ENCODE assay signal across 21 cellular contexts in the genomic region with DNA sequence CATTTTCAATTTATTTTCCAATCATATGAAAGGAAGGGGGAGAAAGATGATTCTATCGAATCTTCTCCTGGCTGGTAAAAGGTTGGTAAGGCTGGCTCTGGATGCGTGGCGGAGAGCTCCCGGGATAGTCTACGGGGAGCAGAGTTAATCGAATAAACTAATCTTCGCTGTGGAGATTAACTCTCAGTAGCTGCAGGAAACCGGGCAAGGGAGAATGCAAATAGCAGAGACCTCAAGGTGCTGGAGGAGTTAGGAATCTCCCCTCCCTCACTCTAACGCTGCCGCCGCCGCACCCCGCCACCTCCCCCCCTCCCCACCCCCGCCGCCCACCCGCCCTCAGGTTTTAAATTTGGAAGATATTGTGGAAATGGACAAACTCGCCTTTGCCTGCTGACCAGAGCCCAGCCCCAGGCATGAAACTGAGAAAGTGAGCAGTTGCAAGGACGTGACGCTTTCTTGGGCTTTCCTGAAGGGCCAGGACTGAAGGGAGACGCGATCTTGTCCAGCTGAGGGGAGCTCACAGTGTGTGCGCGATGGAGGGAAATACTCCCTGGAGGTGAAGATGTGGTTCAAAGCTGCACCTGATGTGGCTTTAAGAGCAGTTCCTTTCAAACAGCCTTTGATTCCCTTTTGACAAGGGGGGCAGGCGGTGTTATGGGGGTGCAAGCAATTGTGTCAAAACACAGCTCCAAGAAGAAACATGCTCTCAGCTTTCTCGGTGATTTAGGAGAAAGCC.
DNase-seq lines count a peak whose midpoint lies in the region; ATAC-seq and TF ChIP-seq lines count a peak whose summit lies in the region.
"Had no signal": no experiment of that assay in that cellular context is flagged by ENCODE, and none has a peak within 500 bp of the region (broad histone marks: within the 10 kb centered on the region; RNA-seq: fewer than 3 reads in every experiment).

No MANE protein-coding gene starts in this region.

- no peak for TF ChIP-seq CTCF in SK-N-SH (IDR thresholded peaks at IDR 0.05)
- TF ChIP-seq CTCF in esophagus muscularis mucosa (IDR thresholded peaks at IDR 0.05), result no peak
- no peak for TF ChIP-seq CTCF in nephron progenitor cell (IDR thresholded peaks at IDR 0.05)

- POLR2A ChIA-PET in SK-N-SH (lab: Yijun Ruan, JAX), result no interaction called here

- H3K27ac Mint-ChIP-seq in nephron progenitor cell, result no peak overlapping the region
- no peak overlapping the region for H3K27ac Mint-ChIP-seq in activated naive CD4-positive, alpha-beta T cell treated with anti-CD3 and anti-CD28 coated beads, Interleukin-2, amount 10 ng/mL, durations not matched to agents 7 days and 5 days

- H3K36me3 ChIP-seq in SK-N-SH (replicated peaks in 1 of 2; ENCODE audit: control insufficient read depth in 1 of 2, insufficient read depth in 2 of 2, low read length in 1 of 2) (no peaks in the 10 kb centered on the region), esophagus muscularis mucosa (no peaks in the 10 kb centered on the region)

- no peaks in the 10 kb centered on the region for H3K79me2 ChIP-seq in SK-N-SH (ENCODE audit: insufficient read depth)

- WGBS in SK-N-SH (ENCODE audit: low lambda C conversion rate), result 31% methylated on average over 23 of the region's 25 CpGs
- WGBS in esophagus muscularis mucosa, result 15% methylated on average over 20 of the region's 25 CpGs

- H3K4me1 ChIP-seq in SK-N-SH (ENCODE audit: control insufficient read depth in 1 of 2, insufficient read depth in 2 of 2, low read depth in 1 of 2, low read length in 1 of 2), result peaks cover 0 to 3% of the 10 kb centered on the region in 2 experiments; a peak in 1 of 4 replicates
- H3K4me1 ChIP-seq in esophagus muscularis mucosa, result no peaks in the 10 kb centered on the region

- no peaks in the 10 kb centered on the region for H4K20me1 ChIP-seq in SK-N-SH (ENCODE audit: insufficient read depth)

- ATAC-seq in SK-N-SH treated with all-trans-retinoic acid at 6 μM for 48 hours, result no peak
- ATAC-seq: GM12878 had no signal

- H3K4me3 ChIP-seq in SK-N-SH (ENCODE audit: low read depth in 2 of 2, low read length in 1 of 2), result no peak overlapping the region
- no peak overlapping the region for H3K4me3 ChIP-seq in esophagus muscularis mucosa
- H3K4me3 ChIP-seq: GM12878, GM23248 had no signal

- H3K36me3 Mint-ChIP-seq in nephron progenitor cell (ENCODE audit: low read depth), result no peaks in the 10 kb centered on the region
- no peaks in the 10 kb centered on the region for H3K36me3 Mint-ChIP-seq in activated naive CD4-positive, alpha-beta T cell treated with anti-CD3 and anti-CD28 coated beads, Interleukin-2, amount 10 ng/mL, durations not matched to agents 7 days and 5 days

- H3K27ac ChIP-seq in SK-N-SH (ENCODE audit: low read depth in 2 of 2, low read length in 1 of 2) (no peak overlapping the region), esophagus muscularis mucosa (replicated peaks in 1 of 4) (no peak overlapping the region)
- H3K27ac ChIP-seq: GM23248 had no signal

- no peak for TF ChIP-seq EP300 in SK-N-SH (IDR thresholded peaks at IDR 0.05; ENCODE audit: borderline replicate concordance in 1 of 2, low read depth in 1 of 2, low read length in 1 of 2)
- TF ChIP-seq EP300 in esophagus muscularis mucosa (IDR thresholded peaks at IDR 0.05), result no peak

- CTCF ChIA-PET in SK-N-SH (lab: Yijun Ruan, JAX), result interaction anchor here (1.5 kb wide), 1 partner anchor 10 kb away, joined by 3 read pairs; no protein-coding TSS in a partner anchor
- CTCF ChIA-PET in activated naive CD4-positive, alpha-beta T cell treated with anti-CD3 and anti-CD28 coated beads, Interleukin-2, amount 10 ng/mL, durations not matched to agents 7 days and 5 days (lab: Charles Lee), result no interaction called here

- no peaks in the 10 kb centered on the region for H3F3A ChIP-seq in SK-N-SH (replicated peaks; ENCODE audit: insufficient read depth)

- DNase-seq in SK-N-SH (peak; percentile 62), esophagus muscularis mucosa (ENCODE audit: extremely low spot score) (peak; percentile 74), nephron progenitor cell (no peak), GDM1 (lab: John Stamatoyannopoulos, UW) (no peak)
- no peak for DNase-seq in activated naive CD4-positive, alpha-beta T cell treated with anti-CD3 and anti-CD28 coated beads, Interleukin-2, amount 10 ng/mL, durations not matched to agents 7 days and 5 days
- DNase-seq in activated naive CD4-positive, alpha-beta T cell treated with Interleukin-2 at 50 U/mL for 16 hours, result no peak
- no peak for DNase-seq in activated CD4-positive, alpha-beta T cell treated with anti-CD3 and anti-CD28 coated beads, Interleukin-2, amount 50 U/mL, for 4 hours
- DNase-seq: 8988T, DMS79 treated with DMSO at 0.1 percent for 48 hours, GM23248, IMR-90, NCI-H1105 treated with DMSO at 0.1 percent for 48 hours, NCI-H1694 treated with DMSO at 0.1 percent for 48 hours, NCI-H2107, NCI-H2227 treated with DMSO at 0.1 percent for 48 hours, NCI-H526 treated with DMSO at 0.1 percent for 48 hours, RPMI8226, SIG-M5, SW 1271 had no signal

- TF ChIP-seq POLR2A in esophagus muscularis mucosa (IDR thresholded peaks at IDR 0.05; ENCODE audit: low read depth), result no peak

- TF ChIP-seq RAD21 in SK-N-SH (IDR thresholded peaks at IDR 0.05; ENCODE audit: low read length), result no peak

- peaks cover 49% of the 10 kb centered on the region for H3K4me1 Mint-ChIP-seq in nephron progenitor cell
- H3K4me1 Mint-ChIP-seq in activated naive CD4-positive, alpha-beta T cell treated with anti-CD3 and anti-CD28 coated beads, Interleukin-2, amount 10 ng/mL, durations not matched to agents 7 days and 5 days, result no peaks in the 10 kb centered on the region

- no peak overlapping the region for H3K4me2 ChIP-seq in SK-N-SH

- H3K27me3 Mint-ChIP-seq in nephron progenitor cell (ENCODE audit: low read depth, poor library complexity), result peaks cover 73% of the 10 kb centered on the region
- peaks cover 21% of the 10 kb centered on the region for H3K27me3 Mint-ChIP-seq in activated naive CD4-positive, alpha-beta T cell treated with anti-CD3 and anti-CD28 coated beads, Interleukin-2, amount 10 ng/mL, durations not matched to agents 7 days and 5 days

- H3K9me2 ChIP-seq in SK-N-SH, result no peaks in the 10 kb centered on the region

- H3K9me3 Mint-ChIP-seq in nephron progenitor cell, result peaks cover 15% of the 10 kb centered on the region
- no peaks in the 10 kb centered on the region for H3K9me3 Mint-ChIP-seq in activated naive CD4-positive, alpha-beta T cell treated with anti-CD3 and anti-CD28 coated beads, Interleukin-2, amount 10 ng/mL, durations not matched to agents 7 days and 5 days

- H3K9ac ChIP-seq in SK-N-SH, result no peak overlapping the region
- H3K9ac ChIP-seq: GM23248 had no signal

- intact Hi-C loops in esophagus muscularis mucosa (cut with DNase I), result no loop called here

- H3K9me3 ChIP-seq in SK-N-SH (no peaks in the 10 kb centered on the region), esophagus muscularis mucosa (no peaks in the 10 kb centered on the region)

- H3K27me3 ChIP-seq in SK-N-SH (ENCODE audit: insufficient read depth) (peaks cover 5% of the 10 kb centered on the region; the same call in 1 of the 2 replicates), esophagus muscularis mucosa (peaks cover 0 to 48% (median 0%) of the 10 kb centered on the region in 4 donors)

- H2AFZ ChIP-seq in SK-N-SH (ENCODE audit: low read depth), result no peak overlapping the region
- H2AFZ ChIP-seq: GM23248 had no signal

- peak overlapping the region; percentile 66 for H3K4me3 Mint-ChIP-seq in nephron progenitor cell
- H3K4me3 Mint-ChIP-seq in activated naive CD4-positive, alpha-beta T cell treated with anti-CD3 and anti-CD28 coated beads, Interleukin-2, amount 10 ng/mL, durations not matched to agents 7 days and 5 days, result no peak overlapping the region

TF ChIP-seq in SK-N-SH, 30 proteins besides CTCF, POLR2A, EP300 and RAD21 (continues in another document):
- TF ChIP-seq TAF1 (IDR thresholded peaks at IDR 0.05; ENCODE audit: borderline replicate concordance, low read depth, low read length) (no peak), SIN3A (IDR thresholded peaks at IDR 0.05; ENCODE audit: borderline replicate concordance, low read depth, low read length) (no peak), POLR2AphosphoS5 (IDR thresholded peaks at IDR 0.05; ENCODE audit: low read depth, low read length) (no peak), RCOR1 (IDR thresholded peaks at IDR 0.05; ENCODE audit: low read length) (no peak), TEAD4 (IDR thresholded peaks at IDR 0.05; ENCODE audit: borderline replicate concordance, insufficient read depth) (no peak), FOXM1 (IDR thresholded peaks at IDR 0.05; ENCODE audit: low read depth) (no peak), SMC3 (IDR thresholded peaks at IDR 0.05; ENCODE audit: low read depth, low read length) (no peak), TCF12 (IDR thresholded peaks at IDR 0.05) (no peak), RXRA (IDR thresholded peaks at IDR 0.05; ENCODE audit: borderline replicate concordance, low read depth) (no peak), NFIC (IDR thresholded peaks at IDR 0.05; ENCODE audit: borderline replicate concordance) (no peak), MXI1 (IDR thresholded peaks at IDR 0.05; ENCODE audit: low read depth, low read length) (no peak), JUND (IDR thresholded peaks at IDR 0.05) (no peak)

TF ChIP-seq in SK-N-SH treated with all-trans-retinoic acid at 6 μM for 48 hours, 23 proteins besides CTCF, POLR2A, EP300 and RAD21 (continues in another document):
- TF ChIP-seq, protein P1, sequence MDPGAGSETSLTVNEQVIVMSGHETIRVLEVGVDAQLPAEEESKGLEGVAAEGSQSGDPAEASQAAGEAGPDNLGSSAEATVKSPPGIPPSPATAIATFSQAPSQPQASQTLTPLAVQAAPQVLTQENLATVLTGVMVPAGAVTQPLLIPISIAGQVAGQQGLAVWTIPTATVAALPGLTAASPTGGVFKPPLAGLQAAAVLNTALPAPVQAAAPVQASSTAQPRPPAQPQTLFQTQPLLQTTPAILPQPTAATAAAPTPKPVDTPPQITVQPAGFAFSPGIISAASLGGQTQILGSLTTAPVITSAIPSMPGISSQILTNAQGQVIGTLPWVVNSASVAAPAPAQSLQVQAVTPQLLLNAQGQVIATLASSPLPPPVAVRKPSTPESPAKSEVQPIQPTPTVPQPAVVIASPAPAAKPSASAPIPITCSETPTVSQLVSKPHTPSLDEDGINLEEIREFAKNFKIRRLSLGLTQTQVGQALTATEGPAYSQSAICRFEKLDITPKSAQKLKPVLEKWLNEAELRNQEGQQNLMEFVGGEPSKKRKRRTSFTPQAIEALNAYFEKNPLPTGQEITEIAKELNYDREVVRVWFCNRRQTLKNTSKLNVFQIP (CRISPR knock-in tag; IDR thresholded peaks at IDR 0.05; ENCODE audit: borderline replicate concordance, low read depth), result no peak
- TF ChIP-seq ARNTL (CRISPR knock-in tag; IDR thresholded peaks at IDR 0.05; ENCODE audit: borderline replicate concordance, low read depth), result no peak

Comparison
In these comparisons a context has a peak if more than half of its experiments do, and no peak if none do; other contexts are left out.
1. DNase-seq: peak in SK-N-SH (single experiment) and esophagus muscularis mucosa (single experiment); none in nephron progenitor cell (single experiment), GDM1 (single experiment), activated naive CD4-positive, alpha-beta T cell treated with anti-CD3 and anti-CD28 coated beads, Interleukin-2, amount 10 ng/mL, durations not matched to agents 7 days and 5 days (single experiment), activated naive CD4-positive, alpha-beta T cell treated with Interleukin-2 at 50 U/mL for 16 hours (single experiment) and activated CD4-positive, alpha-beta T cell treated with anti-CD3 and anti-CD28 coated beads, Interleukin-2, amount 50 U/mL, for 4 hours (0 of 2).